ENCODE assay signal across 8 cellular contexts in the genomic region with DNA sequence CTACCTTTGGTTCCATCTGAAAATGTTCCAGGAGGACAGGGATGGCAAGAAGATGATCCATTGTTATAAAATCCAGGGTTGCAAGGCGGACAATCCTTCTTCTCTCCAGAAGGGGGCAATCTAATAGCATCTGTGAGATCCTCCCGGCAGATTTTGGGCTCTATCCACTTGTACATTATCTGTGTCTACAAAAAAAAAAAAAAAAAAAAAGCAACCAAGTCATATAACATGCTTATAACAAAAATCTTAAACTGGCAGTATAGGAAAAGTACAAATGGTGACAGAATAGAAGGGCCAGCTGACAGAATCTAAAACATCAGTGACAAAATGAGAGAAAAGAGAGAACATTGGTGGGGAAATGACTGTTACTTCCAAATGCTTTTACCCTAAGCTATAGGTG.
DNase-seq lines count a peak whose midpoint lies in the region; ATAC-seq and TF ChIP-seq lines count a peak whose summit lies in the region.

No MANE protein-coding gene starts in this region.

- DNase-seq in DMS153 treated with DMSO at 0.1 percent for 48 hours (lab: John Stamatoyannopoulos, UW; ENCODE audit: unreplicated experiment) (peak; percentile 54), HAP-1 (ENCODE audit: low spot score in 2 of 2) (peak; percentile 44 to 50), NCI-H146 treated with DMSO at 0.1 percent for 48 hours (lab: John Stamatoyannopoulos, UW; ENCODE audit: unreplicated experiment) (peak; percentile 20), T-helper 9 cell (peak; percentile 6), fibroblast of peridontal ligament (ENCODE audit: extremely low read depth) (peak; percentile 79), renal cortical epithelial cell (ENCODE audit: low read depth) (peak; percentile 37)

- H3K27me3 ChIP-seq in HAP-1 (ENCODE audit: low read depth) = peaks cover 20% of the 10 kb centered on the region

- no peaks in the 10 kb centered on the region for H3K36me3 ChIP-seq in HAP-1 (replicated peaks)

- in situ Hi-C loops in HAP-1 (cut with MboI; ENCODE audit: low sequenced_read_pairs) = loop anchor here (25.0 kb wide), 3 partner anchors 211 to 486 kb away; no protein-coding TSS in a partner anchor

- no peak overlapping the region for H3K4me3 ChIP-seq in HAP-1

- ATAC-seq in HG03097 (IDR thresholded peaks at IDR 0.05; ENCODE audit: low FRiP score, unreplicated experiment) = no peak

- peak; percentile 94 for TF ChIP-seq CTCF in 22Rv1 (IDR thresholded peaks at IDR 0.05)

- no peaks in the 10 kb centered on the region; the same call in 1 of the 2 replicates for H3K4me1 ChIP-seq in HAP-1

- no peak overlapping the region for H3K27ac ChIP-seq in 22Rv1

- no peaks in the 10 kb centered on the region for H3K9me3 ChIP-seq in HAP-1

Comparison
In these comparisons a context has a peak if more than half of its experiments do, and no peak if none do; other contexts are left out.
1. DNase-seq: peak in every context shown above with its lines; median percentile 79 in fibroblast of peridontal ligament; 54 in DMS153 treated with DMSO at 0.1 percent for 48 hours; 47 in HAP-1; 37 in renal cortical epithelial cell; 20 in NCI-H146 treated with DMSO at 0.1 percent for 48 hours; 6 in T-helper 9 cell.